In genomic region chr13:20704459-20705069, GRCh38 we compare ENCODE assay signal across 9 cellular contexts. TPM values are rescaled to one million over a fixed set of nuclear protein-coding genes. Genes with fewer than 3 reads are reported as not detected.
DNase-seq lines count a peak whose midpoint lies in the region; ATAC-seq lines count a peak whose summit lies in the region.
"Had no signal": no experiment of that assay in that cellular context is flagged by ENCODE, and none has a peak within 500 bp of the region (broad histone marks: within the 10 kb centered on the region; RNA-seq: fewer than 3 reads in every experiment).

No MANE protein-coding gene starts in this region.

- 27% methylated on average over 20 of the region's 20 CpGs for WGBS in right cardiac atrium

- peak overlapping the region; percentile 69 for H3K4me3 Mint-ChIP-seq in activated T-helper 17 cell treated with anti-CD3 and anti-CD28 coated beads, Interleukin-2, amount 50 U/mL, for 72 hours
- peak overlapping the region; percentile 60 for H3K4me3 Mint-ChIP-seq in stimulated activated memory B cell treated with anti-CD40 and anti-IgM and Interleukin-4, amounts not matched to agents 10 μg/mL and 1 μg/mL and 100 μg/mL, for 72 hours

- no peaks in the 10 kb centered on the region for H3K27me3 ChIP-seq in right cardiac atrium (ENCODE audit: control insufficient read depth, insufficient read depth)

- H3K27ac ChIP-seq in right cardiac atrium (ENCODE audit: low read length), result no peak overlapping the region

- H3K9me3 ChIP-seq in right cardiac atrium (ENCODE audit: control insufficient read depth, low read length), result no peaks in the 10 kb centered on the region
- H3K9me3 ChIP-seq: mucosa of descending colon had no signal

- peaks cover 15% of the 10 kb centered on the region for H3K27me3 Mint-ChIP-seq in activated T-helper 17 cell treated with anti-CD3 and anti-CD28 coated beads, Interleukin-2, amount 50 U/mL, for 72 hours
- peaks cover 15% of the 10 kb centered on the region for H3K27me3 Mint-ChIP-seq in stimulated activated memory B cell treated with anti-CD40 and anti-IgM and Interleukin-4, amounts not matched to agents 10 μg/mL and 1 μg/mL and 100 μg/mL, for 72 hours

- H3K4me1 ChIP-seq in right cardiac atrium (ENCODE audit: control insufficient read depth, insufficient read depth, low read length), result no peaks in the 10 kb centered on the region

- intact Hi-C loops in right cardiac atrium (cut with DNase I), result loop anchor here in 1 of 4 donors (10.0 kb wide), 1 partner anchor 200 kb away; no protein-coding TSS in a partner anchor

- H3K27ac Mint-ChIP-seq in activated T-helper 17 cell treated with anti-CD3 and anti-CD28 coated beads, Interleukin-2, amount 50 U/mL, for 72 hours, result no peak overlapping the region
- no peak overlapping the region for H3K27ac Mint-ChIP-seq in stimulated activated memory B cell treated with anti-CD40 and anti-IgM and Interleukin-4, amounts not matched to agents 10 μg/mL and 1 μg/mL and 100 μg/mL, for 72 hours

- no peaks in the 10 kb centered on the region for H3K36me3 Mint-ChIP-seq in activated T-helper 17 cell treated with anti-CD3 and anti-CD28 coated beads, Interleukin-2, amount 50 U/mL, for 72 hours (ENCODE audit: low read depth)
- H3K36me3 Mint-ChIP-seq in stimulated activated memory B cell treated with anti-CD40 and anti-IgM and Interleukin-4, amounts not matched to agents 10 μg/mL and 1 μg/mL and 100 μg/mL, for 72 hours, result no peaks in the 10 kb centered on the region

- peaks cover 4% of the 10 kb centered on the region for H3K4me1 Mint-ChIP-seq in activated T-helper 17 cell treated with anti-CD3 and anti-CD28 coated beads, Interleukin-2, amount 50 U/mL, for 72 hours
- H3K4me1 Mint-ChIP-seq in stimulated activated memory B cell treated with anti-CD40 and anti-IgM and Interleukin-4, amounts not matched to agents 10 μg/mL and 1 μg/mL and 100 μg/mL, for 72 hours, result peaks cover 8% of the 10 kb centered on the region

- H3K4me3 ChIP-seq in right cardiac atrium (ENCODE audit: low read length), result peak overlapping the region; percentile 97
- H3K4me3 ChIP-seq: mucosa of descending colon had no signal

- no peak for ATAC-seq in activated T-helper 17 cell treated with anti-CD3 and anti-CD28 coated beads, Interleukin-2, amount 50 U/mL, for 72 hours (replicated peaks)
- ATAC-seq in right cardiac atrium (peak in 1 of 2 donors; percentile 6), GM21381 (IDR thresholded peaks at IDR 0.05; ENCODE audit: unreplicated experiment) (no peak), GM18870 (IDR thresholded peaks at IDR 0.05; ENCODE audit: unreplicated experiment) (no peak)
- ATAC-seq in stimulated activated memory B cell treated with anti-CD40 and anti-IgM and Interleukin-4, amounts not matched to agents 10 μg/mL and 1 μg/mL and 100 μg/mL, for 72 hours, result no peak

- no peaks in the 10 kb centered on the region for H3K9me3 Mint-ChIP-seq in activated T-helper 17 cell treated with anti-CD3 and anti-CD28 coated beads, Interleukin-2, amount 50 U/mL, for 72 hours
- no peaks in the 10 kb centered on the region for H3K9me3 Mint-ChIP-seq in stimulated activated memory B cell treated with anti-CD40 and anti-IgM and Interleukin-4, amounts not matched to agents 10 μg/mL and 1 μg/mL and 100 μg/mL, for 72 hours

- peak; percentile 59 for DNase-seq in NCI-H526 treated with DMSO at 0.1 percent for 48 hours (lab: John Stamatoyannopoulos, UW)
- DNase-seq in NCI-H526 (lab: John Stamatoyannopoulos, UW), result no peak
- peak in 1 of 3 donors; percentile 57 for DNase-seq in right cardiac atrium
- DNase-seq in NCI-H345 treated with DMSO at 0.1 percent for 48 hours (lab: John Stamatoyannopoulos, UW; ENCODE audit: unreplicated experiment), result no peak

RNA-seq across cellular contexts. Expression of gene IL17D, which starts 1.1 kb away (rescaled TPM):
- under 1 TPM; 0.21 to 0.76 TPM for total RNA-seq in activated T-helper 17 cell treated with anti-CD3 and anti-CD28 coated beads, Interleukin-2, amount 50 U/mL, for 72 hours
- 1 to 10 TPM; 1.9 to 3.0 (median 2.5) TPM for total RNA-seq in right cardiac atrium
- polyA plus RNA-seq in right cardiac atrium, result 2.3 TPM
